7 cellular contexts compared by ENCODE assay signal in the genomic region with DNA sequence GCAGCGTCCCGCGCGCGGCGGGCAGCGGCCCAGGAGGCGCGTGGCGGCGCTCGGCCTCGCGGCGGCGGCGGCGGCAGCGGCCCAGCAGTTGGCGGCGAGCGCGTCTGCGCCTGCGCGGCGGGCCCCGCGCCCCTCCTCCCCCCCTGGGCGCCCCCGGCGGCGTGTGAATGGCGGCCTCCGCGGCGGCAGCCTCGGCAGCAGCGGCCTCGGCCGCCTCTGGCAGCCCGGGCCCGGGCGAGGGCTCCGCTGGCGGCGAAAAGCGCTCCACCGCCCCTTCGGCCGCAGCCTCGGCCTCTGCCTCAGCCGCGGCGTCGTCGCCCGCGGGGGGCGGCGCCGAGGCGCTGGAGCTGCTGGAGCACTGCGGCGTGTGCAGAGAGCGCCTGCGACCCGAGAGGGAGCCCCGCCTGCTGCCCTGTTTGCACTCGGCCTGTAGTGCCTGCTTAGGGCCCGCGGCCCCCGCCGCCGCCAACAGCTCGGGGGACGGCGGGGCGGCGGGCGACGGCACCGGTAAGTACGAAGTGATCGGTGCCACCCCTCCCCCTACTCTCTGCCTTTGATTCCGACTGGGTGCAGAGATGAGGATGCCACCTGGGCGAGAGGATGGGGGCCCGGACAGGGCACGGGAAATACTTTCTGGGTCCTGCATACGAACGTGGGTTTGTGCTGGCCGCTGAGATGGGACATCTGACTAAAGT. TPM values are rescaled to one million over a fixed set of nuclear protein-coding genes. Genes with fewer than 3 reads are reported as not detected.
DNase-seq lines count a peak whose midpoint lies in the region; ATAC-seq and TF ChIP-seq lines count a peak whose summit lies in the region.

No MANE protein-coding gene starts in this region.

- H3K4me3 ChIP-seq in SK-N-MC (peak overlapping the region; percentile 97), dorsolateral prefrontal cortex (peak overlapping the region; percentile 64 to 97 (median 84)), thoracic aorta (peak overlapping the region; percentile 84)

- no peaks in the 10 kb centered on the region for H3K9me3 Mint-ChIP-seq in mesothelial cell of epicardium

- peaks cover 20% of the 10 kb centered on the region for H3K4me1 Mint-ChIP-seq in mesothelial cell of epicardium

- H3K27me3 ChIP-seq in dorsolateral prefrontal cortex, result peaks cover 0 to 5% (median 0%) of the 10 kb centered on the region in 45 donors
- no peaks in the 10 kb centered on the region for H3K27me3 ChIP-seq in thoracic aorta (replicated peaks; ENCODE audit: insufficient read depth)

- H3K4me1 ChIP-seq in thoracic aorta (ENCODE audit: control insufficient read depth in 1 of 2, low read depth in 2 of 2), result peaks cover 20 to 21% of the 10 kb centered on the region in 2 donors

- H3K9me3 ChIP-seq in SK-N-MC (ENCODE audit: low read depth, low read length) (no peaks in the 10 kb centered on the region), thoracic aorta (no peaks in the 10 kb centered on the region)

- H3K36me3 Mint-ChIP-seq in mesothelial cell of epicardium, result peaks cover 8% of the 10 kb centered on the region

- peaks cover 24% of the 10 kb centered on the region for H3K27me3 Mint-ChIP-seq in mesothelial cell of epicardium (ENCODE audit: low read depth)

- H3K27ac ChIP-seq in SK-N-MC, result peak overlapping the region; percentile 87
- peak overlapping the region in 58 of 59 donors; percentile 79 to 100 (median 97) for H3K27ac ChIP-seq in dorsolateral prefrontal cortex
- H3K27ac ChIP-seq in thoracic aorta, result peak overlapping the region; percentile 95 to 96

- no peak for TF ChIP-seq CTCF in dorsolateral prefrontal cortex (IDR thresholded peaks at IDR 0.05 in 54 of 56, conservative IDR thresholded peaks at IDR 0.05 in 2 of 56; ENCODE audit: low read depth in 1 of 56, partially characterized antibody in 56 of 56)
- no peak for TF ChIP-seq CTCF in mesothelial cell of epicardium (IDR thresholded peaks at IDR 0.05; ENCODE audit: unreplicated experiment)
- TF ChIP-seq CTCF in thoracic aorta (IDR thresholded peaks at IDR 0.05), result no peak

- peak overlapping the region; percentile 97 for H3K4me3 Mint-ChIP-seq in mesothelial cell of epicardium

- intact Hi-C loops in dorsolateral prefrontal cortex (cut with DNase I), result loop anchor here (1.0 to 2.0 kb wide), 2 partner anchors 11 to 26 kb away; a partner anchor contains a TSS

- ATAC-seq in GM18870 (IDR thresholded peaks at IDR 0.05; ENCODE audit: unreplicated experiment) (peak; percentile 29), HG02938 (IDR thresholded peaks at IDR 0.05; ENCODE audit: unreplicated experiment) (peak; percentile 37), thoracic aorta (ENCODE audit: insufficient number of reproducible peaks, low FRiP score, low read depth) (peak; percentile 21)

- DNase-seq in SK-N-MC (ENCODE audit: low read depth, low spot score), result no peak
- peak in 1 of 10 donors; percentile 63 for DNase-seq in dorsolateral prefrontal cortex
- peak; percentile 74 to 88 for DNase-seq in mesothelial cell of epicardium (ENCODE audit: low spot score in 2 of 2, unreplicated experiment in 2 of 2)
- DNase-seq in thoracic aorta (ENCODE audit: low spot score), result no peak
- DNase-seq in SW 1271 (lab: John Stamatoyannopoulos, UW), result no peak

- H3K9ac ChIP-seq in SK-N-MC (ENCODE audit: insufficient read length), result peak overlapping the region; percentile 97

- H3K36me3 ChIP-seq in SK-N-MC (ENCODE audit: insufficient read depth, low read length) (peaks cover 50% of the 10 kb centered on the region), thoracic aorta (peaks cover 27% of the 10 kb centered on the region)

- peak overlapping the region; percentile 98 for H3K27ac Mint-ChIP-seq in mesothelial cell of epicardium

RNA-seq across cellular contexts. Expression of a gene that starts 0.9 kb away (rescaled TPM):
- total RNA-seq in dorsolateral prefrontal cortex, result 100 to 1,000 TPM; 130 to 228 (median 176) TPM
- total RNA-seq in mesothelial cell of epicardium, result 577 to 599 TPM (median 579 TPM) in 3 replicates
- 100 to 1,000 TPM; 192 to 204 TPM for total RNA-seq in thoracic aorta

RNA-seq across cellular contexts. Expression of a gene that starts 10.2 kb away (rescaled TPM):
- 100 to 1,000 TPM in 58 of 120 experiments, 10 to 100 TPM in 62; 72.8 to 126 (median 99.8) TPM for total RNA-seq in dorsolateral prefrontal cortex
- 82.9 to 86.5 TPM (median 84.3 TPM) in 3 replicates for total RNA-seq in mesothelial cell of epicardium
- 10 to 100 TPM; 90.3 to 98.8 TPM for total RNA-seq in thoracic aorta

RNA-seq across cellular contexts. Expression of a gene that starts 13.7 kb away (rescaled TPM):
- total RNA-seq in dorsolateral prefrontal cortex (100 to 1,000 TPM in 116 of 120 experiments, 10 to 100 TPM in 4; 77.3 to 195 (median 134) TPM), mesothelial cell of epicardium (66.2 to 74.7 TPM (median 73.4 TPM) in 3 replicates), thoracic aorta (10 to 100 TPM; 17.1 to 18.9 TPM)

RNA-seq across cellular contexts. Expression of a gene that starts 25.1 kb away (rescaled TPM):
- total RNA-seq in dorsolateral prefrontal cortex (10 to 100 TPM; 13.0 to 30.6 (median 19.7) TPM), mesothelial cell of epicardium (24.4 to 27.1 TPM (median 24.9 TPM) in 3 replicates), thoracic aorta (10 to 100 TPM; 10.4 to 10.9 TPM)

RNA-seq across cellular contexts. Expression of a gene that starts 28.4 kb away (rescaled TPM):
- total RNA-seq in dorsolateral prefrontal cortex, result 10 to 100 TPM; 26.3 to 56.0 (median 39.2) TPM
- total RNA-seq in mesothelial cell of epicardium, result 42.6 to 43.9 TPM (median 42.8 TPM) in 3 replicates
- 10 to 100 TPM; 44.9 to 46.8 TPM for total RNA-seq in thoracic aorta

Comparison
In these comparisons a context has a peak if more than half of its experiments do, and no peak if none do; other contexts are left out.
1. DNase-seq: peak in mesothelial cell of epicardium (2 of 2); none in SK-N-MC (single experiment), thoracic aorta (single experiment) and SW 1271 (0 of 2).
2. Peak in every context shown above with its lines, with median percentiles within 50 percentile points of each other: ATAC-seq, H3K27ac ChIP-seq and H3K4me3 ChIP-seq.